ENCODE assay signal across 15 cellular contexts in genomic region chr6:21163110-21163837, GRCh38.
DNase-seq lines count a peak whose midpoint lies in the region; TF ChIP-seq lines count a peak whose summit lies in the region.
"Had no signal": no experiment of that assay in that cellular context is flagged by ENCODE, and none has a peak within 500 bp of the region (broad histone marks: within the 10 kb centered on the region; RNA-seq: fewer than 3 reads in every experiment).

No MANE protein-coding gene starts in this region.

- peak overlapping the region; percentile 64 for H3K27ac Mint-ChIP-seq in nephron progenitor cell
- H3K27ac Mint-ChIP-seq in progenitor cell of endocrine pancreas = no peak overlapping the region
- H3K27ac Mint-ChIP-seq: activated T-cell treated with anti-CD3 and anti-CD28 coated beads, Interleukin-2, amount 50 U/mL, for 24 hours had no signal

- H3K4me3 Mint-ChIP-seq in nephron progenitor cell (no peak overlapping the region), progenitor cell of endocrine pancreas (ENCODE audit: low read depth) (no peak overlapping the region)
- H3K4me3 Mint-ChIP-seq: activated T-cell treated with anti-CD3 and anti-CD28 coated beads, Interleukin-2, amount 50 U/mL, for 24 hours; CD14-positive monocyte had no signal

- in situ Hi-C loops in brain microvascular endothelial cell (cut with HindIII; ENCODE audit: low pct_ligation_motif_present, low sequenced_read_pairs) = no loop called here

- no peak overlapping the region for H3K4me3 ChIP-seq in brain microvascular endothelial cell (ENCODE audit: low read depth, low read length)
- H3K4me3 ChIP-seq: body of pancreas had no signal

- H3K27me3 ChIP-seq in brain microvascular endothelial cell (replicated peaks) = no peaks in the 10 kb centered on the region
- H3K27me3 ChIP-seq: body of pancreas had no signal

- no peak for TF ChIP-seq CTCF in brain microvascular endothelial cell (IDR thresholded peaks at IDR 0.05; ENCODE audit: low read depth, low read length, missing control alignments)
- no peak for TF ChIP-seq CTCF in nephron progenitor cell (IDR thresholded peaks at IDR 0.05)
- TF ChIP-seq CTCF in progenitor cell of endocrine pancreas (IDR thresholded peaks at IDR 0.05; ENCODE audit: unreplicated experiment) = no peak

- peak overlapping the region; percentile 36 for H3K27ac ChIP-seq in brain microvascular endothelial cell
- H3K27ac ChIP-seq: body of pancreas had no signal

- H3K4me1 Mint-ChIP-seq in nephron progenitor cell (peaks cover 17% of the 10 kb centered on the region), progenitor cell of endocrine pancreas (ENCODE audit: low read depth) (peaks cover 16% of the 10 kb centered on the region)

- H3K36me3 ChIP-seq in brain microvascular endothelial cell (replicated peaks) = no peaks in the 10 kb centered on the region

- H3K9me3 Mint-ChIP-seq in nephron progenitor cell = no peaks in the 10 kb centered on the region
- no peaks in the 10 kb centered on the region for H3K9me3 Mint-ChIP-seq in progenitor cell of endocrine pancreas (ENCODE audit: low read depth)
- H3K9me3 Mint-ChIP-seq: activated T-cell treated with anti-CD3 and anti-CD28 coated beads, Interleukin-2, amount 50 U/mL, for 24 hours had no signal

- DNase-seq in COLO829 (ENCODE audit: low spot score) (peak; percentile 34), HT1080 (ENCODE audit: low read depth) (peak; percentile 72), brain microvascular endothelial cell (peak; percentile 86), nephron progenitor cell (no peak), NCI-H446 (lab: John Stamatoyannopoulos, UW) (no peak), progenitor cell of endocrine pancreas (ENCODE audit: low spot score, unreplicated experiment) (no peak), DMS79 treated with DMSO at 0.1 percent for 48 hours (lab: John Stamatoyannopoulos, UW) (no peak), OCI-M2 (lab: John Stamatoyannopoulos, UW; ENCODE audit: unreplicated experiment) (no peak)
- DNase-seq: activated CD4-positive, CD25-positive, alpha-beta regulatory T cell; activated T-cell treated with anti-CD3 and anti-CD28 coated beads, Interleukin-2, amount 50 U/mL, for 24 hours; body of pancreas; NCI-H1694 treated with DMSO at 0.1 percent for 48 hours; stimulated activated CD4-positive, alpha-beta T cell treated with anti-CD3 and anti-CD28 coated beads, Interleukin-2, amount 100 ng/mL, for 24 hours; stimulated activated naive CD4-positive, alpha-beta T cell treated with Interleukin-2 at 50 U/mL for 16 hours had no signal

- H3K36me3 Mint-ChIP-seq in nephron progenitor cell (ENCODE audit: low read depth) (peaks cover 4% of the 10 kb centered on the region), progenitor cell of endocrine pancreas (ENCODE audit: insufficient read depth) (peaks cover 1% of the 10 kb centered on the region)

- no peaks in the 10 kb centered on the region for H3K27me3 Mint-ChIP-seq in nephron progenitor cell (ENCODE audit: low read depth, poor library complexity)
- no peaks in the 10 kb centered on the region for H3K27me3 Mint-ChIP-seq in progenitor cell of endocrine pancreas
- H3K27me3 Mint-ChIP-seq: activated T-cell treated with anti-CD3 and anti-CD28 coated beads, Interleukin-2, amount 50 U/mL, for 24 hours had no signal

Comparison
In these comparisons a context has a peak if more than half of its experiments do, and no peak if none do; other contexts are left out.
1. DNase-seq: peak in COLO829 (single experiment), HT1080 (single experiment) and brain microvascular endothelial cell (single experiment); none in nephron progenitor cell (single experiment), NCI-H446 (0 of 2), progenitor cell of endocrine pancreas (single experiment), DMS79 treated with DMSO at 0.1 percent for 48 hours (single experiment) and OCI-M2 (single experiment).